ENCODE assay signal across 15 cellular contexts in genomic region chr7:70766109-70766508, GRCh38.
DNase-seq lines count a peak whose midpoint lies in the region; ATAC-seq, FAIRE-seq and TF ChIP-seq lines count a peak whose summit lies in the region.
"Had no signal": no experiment of that assay in that cellular context is flagged by ENCODE, and none has a peak within 500 bp of the region (broad histone marks: within the 10 kb centered on the region; RNA-seq: fewer than 3 reads in every experiment).

No MANE protein-coding gene starts in this region.

- no peak overlapping the region for H2AFZ ChIP-seq in neural cell (ENCODE audit: low read depth, low read length)
- H2AFZ ChIP-seq: GM23248 had no signal

- peak overlapping the region; percentile 96 for H3K27ac Mint-ChIP-seq in T-helper 17 cell
- H3K27ac Mint-ChIP-seq in activated T-cell treated with anti-CD3 and anti-CD28 coated beads, Interleukin-2, amount 50 U/mL, for 72 hours, result no peak overlapping the region
- H3K27ac Mint-ChIP-seq: B cell; CD8-positive, alpha-beta T cell had no signal

- FAIRE-seq in urothelium cell line (lab: Jason Lieb, UNC), result peak; percentile 74

- H3K4me1 Mint-ChIP-seq in T-helper 17 cell, result peaks cover 11% of the 10 kb centered on the region
- H3K4me1 Mint-ChIP-seq in activated T-cell treated with anti-CD3 and anti-CD28 coated beads, Interleukin-2, amount 50 U/mL, for 72 hours (ENCODE audit: low read depth), result no peaks in the 10 kb centered on the region

- peaks cover 66% of the 10 kb centered on the region for H3K79me2 ChIP-seq in neural cell (replicated peaks; ENCODE audit: insufficient read depth, low read length)

- TF ChIP-seq RAD21 in neural cell (conservative IDR thresholded peaks at IDR 0.05), result no peak

- H3K27me3 Mint-ChIP-seq in T-helper 17 cell, result no peaks in the 10 kb centered on the region
- no peaks in the 10 kb centered on the region for H3K27me3 Mint-ChIP-seq in activated T-cell treated with anti-CD3 and anti-CD28 coated beads, Interleukin-2, amount 50 U/mL, for 72 hours (ENCODE audit: low read depth)
- H3K27me3 Mint-ChIP-seq: B cell had no signal

- no peaks in the 10 kb centered on the region for H3K9me2 ChIP-seq in neural cell (ENCODE audit: insufficient read depth, low read length)

- no peaks in the 10 kb centered on the region for H3K36me3 ChIP-seq in neural cell (ENCODE audit: insufficient read depth, low read length)

- H3K4me3 ChIP-seq in neural cell (ENCODE audit: low read length), result no peak overlapping the region
- H3K4me3 ChIP-seq: BLaER1 treated with 17β-estradiol and CSF1 and Interleukin-3, amounts not matched to agents 10 nM and 100 nM; GM23248 had no signal

- H3K9me3 ChIP-seq in T-helper 17 cell (ENCODE audit: control insufficient read depth, low read length, poor library complexity, severe bottlenecking), result no peaks in the 10 kb centered on the region
- H3K9me3 ChIP-seq in neural cell (ENCODE audit: low read length), result no peaks in the 10 kb centered on the region
- H3K9me3 ChIP-seq: BLaER1 treated with 17β-estradiol and CSF1 and Interleukin-3, amounts not matched to agents 10 nM and 100 nM had no signal

- no peak overlapping the region for H3K4me2 ChIP-seq in neural cell (ENCODE audit: low read length)
- H3K4me2 ChIP-seq: BLaER1 treated with 17β-estradiol and CSF1 and Interleukin-3, amounts not matched to agents 10 nM and 100 nM had no signal

- H3K27ac ChIP-seq in cingulate gyrus (ENCODE audit: low read depth, low read length) (peak overlapping the region; percentile 61), neural cell (ENCODE audit: low read length) (no peak overlapping the region)
- H3K27ac ChIP-seq: BLaER1 treated with 17β-estradiol and CSF1 and Interleukin-3, amounts not matched to agents 10 nM and 100 nM; GM23248 had no signal

- H3F3A ChIP-seq in neural cell (ENCODE audit: insufficient read depth, low read length, poor library complexity, severe bottlenecking), result no peaks in the 10 kb centered on the region

- H3K36me3 Mint-ChIP-seq in T-helper 17 cell (ENCODE audit: low read depth), result no peaks in the 10 kb centered on the region
- H3K36me3 Mint-ChIP-seq in activated T-cell treated with anti-CD3 and anti-CD28 coated beads, Interleukin-2, amount 50 U/mL, for 72 hours (ENCODE audit: insufficient read depth in 2 of 2), result no peaks in the 10 kb centered on the region

- TF ChIP-seq CTCF in neural cell (IDR thresholded peaks at IDR 0.05; ENCODE audit: poor library complexity, severe bottlenecking), result no peak

- ATAC-seq in T-helper 17 cell, result no peak
- no peak for ATAC-seq in activated T-cell treated with anti-CD3 and anti-CD28 coated beads, Interleukin-2, amount 50 U/mL, for 72 hours (replicated peaks in 1 of 2)
- ATAC-seq: CD8-positive, alpha-beta T cell had no signal

- peak overlapping the region; percentile 25 for H3K4me3 Mint-ChIP-seq in T-helper 17 cell
- H3K4me3 Mint-ChIP-seq in activated T-cell treated with anti-CD3 and anti-CD28 coated beads, Interleukin-2, amount 50 U/mL, for 72 hours, result no peak overlapping the region
- H3K4me3 Mint-ChIP-seq: CD8-positive, alpha-beta T cell had no signal

- no peaks in the 10 kb centered on the region for H3K9me3 Mint-ChIP-seq in activated T-cell treated with anti-CD3 and anti-CD28 coated beads, Interleukin-2, amount 50 U/mL, for 72 hours
- H3K9me3 Mint-ChIP-seq: CD8-positive, alpha-beta T cell had no signal

- TF ChIP-seq EP300 in neural cell (conservative IDR thresholded peaks at IDR 0.05; ENCODE audit: poor library complexity, severe bottlenecking), result no peak

- no peak overlapping the region for H3K9ac ChIP-seq in neural cell (ENCODE audit: low read length)
- H3K9ac ChIP-seq: BLaER1 treated with 17β-estradiol and CSF1 and Interleukin-3, amounts not matched to agents 10 nM and 100 nM; GM23248 had no signal

- no peak for DNase-seq in T-helper 17 cell
- DNase-seq in urothelium cell line (ENCODE audit: low spot score), result no peak
- no peak for DNase-seq in dedifferentiated amniotic fluid mesenchymal stem cell (ENCODE audit: extremely low spot score)
- no peak for DNase-seq in activated T-cell treated with anti-CD3 and anti-CD28 coated beads, Interleukin-2, amount 50 U/mL, for 72 hours
- no peak for DNase-seq in cerebellar nuclear complex (lab: John Stamatoyannopoulos, UW)
- DNase-seq: Calu3; CD8-positive, alpha-beta T cell; DMS79 treated with DMSO at 0.1 percent for 48 hours; GF-D8; GM23248; HCEC 1CT had no signal

- H4K20me1 ChIP-seq in neural cell (ENCODE audit: insufficient read depth), result peaks cover 58% of the 10 kb centered on the region

- no peaks in the 10 kb centered on the region for H3K27me3 ChIP-seq in neural cell (ENCODE audit: insufficient read depth, low read depth, low read length)
- H3K27me3 ChIP-seq: BLaER1 treated with 17β-estradiol and CSF1 and Interleukin-3, amounts not matched to agents 10 nM and 100 nM had no signal

TF ChIP-seq in neural cell, 6 proteins besides CTCF, POLR2A, EP300 and RAD21:
- TF ChIP-seq TAF1 (IDR thresholded peaks at IDR 0.05; ENCODE audit: low read depth) (no peak), MXI1 (conservative IDR thresholded peaks at IDR 0.05; ENCODE audit: poor library complexity, severe bottlenecking) (no peak), SMC3 (conservative IDR thresholded peaks at IDR 0.05; ENCODE audit: poor library complexity) (no peak), REST (IDR thresholded peaks at IDR 0.05; ENCODE audit: borderline replicate concordance) (no peak), POLR2AphosphoS5 (IDR thresholded peaks at IDR 0.05) (peak; percentile 4), EZH2 (IDR thresholded peaks at IDR 0.05; ENCODE audit: borderline replicate concordance, insufficient read depth, low read length, poor library complexity, severe bottlenecking) (no peak)
